ENCODE assay signal across 8 cellular contexts in genomic region chr5:133170756-133171387, GRCh38.
DNase-seq lines count a peak whose midpoint lies in the region; ATAC-seq, FAIRE-seq and TF ChIP-seq lines count a peak whose summit lies in the region.
"Not testable (repeated sequence)": the region's sequence is repeated elsewhere in the genome, so short reads cannot be mapped to it uniquely, and the experiment has no call there.

No MANE protein-coding gene starts in this region.

- not testable (repeated sequence) for TF ChIP-seq CTCF in A549 (IDR thresholded peaks at IDR 0.05); LNCaP clone FGC (IDR thresholded peaks at IDR 0.05; ENCODE audit: control insufficient read depth, extremely low read depth, insufficient read depth); prostate gland (IDR thresholded peaks at IDR 0.05)

- not testable (repeated sequence) for H3K9me3 ChIP-seq in A549; NT2/D1 (ENCODE audit: insufficient read depth, low read length); prostate gland

- intact Hi-C loops in prostate gland (cut with DNase I): not testable (repeated sequence)

- H3K27ac ChIP-seq in A549, prostate gland: not testable (repeated sequence)

- FAIRE-seq in A549 (lab: Jason Lieb, UNC): not testable (repeated sequence)

- 11% methylated on average over 9 of the region's 9 CpGs for WGBS in A549 (ENCODE audit: missing lambda C conversion rate)
- 81% methylated on average over 9 of the region's 9 CpGs for WGBS in prostate gland

- H3K27me3 Mint-ChIP-seq in activated T-cell treated with anti-CD3 and anti-CD28 coated beads, Interleukin-2, amount 50 U/mL, for 24 hours; activated naive CD8-positive, alpha-beta T cell treated with anti-CD3 and anti-CD28 coated beads, Interleukin-2, amount 10 ng/mL, durations not matched to agents 7 days and 5 days: not testable (repeated sequence)

- not testable (repeated sequence) for TF ChIP-seq EP300 in A549 (IDR thresholded peaks at IDR 0.05)

- CTCF ChIA-PET in A549 (lab: Yijun Ruan, JAX): interaction anchor here (1.8 kb wide), 1 partner anchor 52 kb away, joined by 4 read pairs; no protein-coding TSS in a partner anchor

- H3K4me2 ChIP-seq in A549: peak overlapping the region; percentile 48; the same call in 2 of the 3 replicates

- not testable (repeated sequence) for DNase-seq in A549 (ENCODE audit: low read depth in 1 of 2, low spot score in 1 of 2); LNCaP clone FGC (ENCODE audit: low read depth)
- DNase-seq in NT2/D1 (ENCODE audit: low read depth, low spot score) (peak; percentile 15), prostate gland (ENCODE audit: low spot score) (peak; percentile 14)
- peak; percentile 57 for DNase-seq in activated CD4-positive, alpha-beta T cell treated with anti-CD3 and anti-CD28 coated beads for 48 hours
- peak; percentile 59 for DNase-seq in activated T-cell treated with anti-CD3 and anti-CD28 coated beads, Interleukin-2, amount 50 U/mL, for 24 hours
- DNase-seq in activated naive CD8-positive, alpha-beta T cell treated with anti-CD3 and anti-CD28 coated beads, Interleukin-2, amount 10 ng/mL, durations not matched to agents 7 days and 5 days: peak; percentile 54
- DNase-seq in stimulated activated CD8-positive, alpha-beta memory T cell treated with anti-CD3 and anti-CD28 coated beads, Interleukin-15, amount 100 ng/mL, for 1 hour (ENCODE audit: low read depth): peak; percentile 28

- peak overlapping the region; percentile 63 for H3K4me3 Mint-ChIP-seq in activated T-cell treated with anti-CD3 and anti-CD28 coated beads, Interleukin-2, amount 50 U/mL, for 24 hours
- peak overlapping the region; percentile 59 for H3K4me3 Mint-ChIP-seq in activated naive CD8-positive, alpha-beta T cell treated with anti-CD3 and anti-CD28 coated beads, Interleukin-2, amount 10 ng/mL, durations not matched to agents 7 days and 5 days

- H3K36me3 Mint-ChIP-seq in activated T-cell treated with anti-CD3 and anti-CD28 coated beads, Interleukin-2, amount 50 U/mL, for 24 hours (ENCODE audit: low read depth); activated naive CD8-positive, alpha-beta T cell treated with anti-CD3 and anti-CD28 coated beads, Interleukin-2, amount 10 ng/mL, durations not matched to agents 7 days and 5 days: not testable (repeated sequence)

- peak overlapping the region; percentile 62 for H3K27ac Mint-ChIP-seq in activated T-cell treated with anti-CD3 and anti-CD28 coated beads, Interleukin-2, amount 50 U/mL, for 24 hours
- H3K27ac Mint-ChIP-seq in activated naive CD8-positive, alpha-beta T cell treated with anti-CD3 and anti-CD28 coated beads, Interleukin-2, amount 10 ng/mL, durations not matched to agents 7 days and 5 days: not testable (repeated sequence)

- H3K9me3 Mint-ChIP-seq in activated T-cell treated with anti-CD3 and anti-CD28 coated beads, Interleukin-2, amount 50 U/mL, for 24 hours; activated naive CD8-positive, alpha-beta T cell treated with anti-CD3 and anti-CD28 coated beads, Interleukin-2, amount 10 ng/mL, durations not matched to agents 7 days and 5 days: not testable (repeated sequence)

- TF ChIP-seq RAD21 in A549 (conservative IDR thresholded peaks at IDR 0.05 in 1 of 2, IDR thresholded peaks at IDR 0.05 in 1 of 2): not testable (repeated sequence)

- POLR2A ChIA-PET in A549 (lab: Yijun Ruan, JAX): not testable (repeated sequence)
- POLR2A ChIA-PET in activated naive CD8-positive, alpha-beta T cell treated with anti-CD3 and anti-CD28 coated beads, Interleukin-2, amount 10 ng/mL, durations not matched to agents 7 days and 5 days (lab: Charles Lee): interaction anchor here (1.7 kb wide), 1 partner anchor 21 kb away, joined by 3 read pairs; no protein-coding TSS in a partner anchor

- not testable (repeated sequence) for H3K27me3 ChIP-seq in NT2/D1 (ENCODE audit: insufficient read depth, insufficient read length); prostate gland (replicated peaks; ENCODE audit: insufficient read depth)

- not testable (repeated sequence) for H3K4me1 ChIP-seq in A549; NT2/D1 (ENCODE audit: insufficient read depth, insufficient read length); prostate gland (replicated peaks)

- H3K9ac ChIP-seq in NT2/D1 (ENCODE audit: insufficient read length, low read depth): not testable (repeated sequence)

- ATAC-seq in A549: not testable (repeated sequence)
- peak; percentile 56 for ATAC-seq in activated naive CD8-positive, alpha-beta T cell treated with anti-CD3 and anti-CD28 coated beads, Interleukin-2, amount 10 ng/mL, durations not matched to agents 7 days and 5 days (ENCODE audit: low read depth)

- not testable (repeated sequence) for H3K4me3 ChIP-seq in A549; NT2/D1 (ENCODE audit: insufficient read length, low read depth); prostate gland
- H3K4me3 ChIP-seq in LNCaP clone FGC (ENCODE audit: low read depth, low read length): peak overlapping the region; percentile 8; the same call in 1 of the 2 replicates

- peaks cover 16% of the 10 kb centered on the region for H3K4me1 Mint-ChIP-seq in activated T-cell treated with anti-CD3 and anti-CD28 coated beads, Interleukin-2, amount 50 U/mL, for 24 hours (ENCODE audit: low read depth)
- not testable (repeated sequence) for H3K4me1 Mint-ChIP-seq in activated naive CD8-positive, alpha-beta T cell treated with anti-CD3 and anti-CD28 coated beads, Interleukin-2, amount 10 ng/mL, durations not matched to agents 7 days and 5 days

- H3K36me3 ChIP-seq in NT2/D1 (ENCODE audit: insufficient read depth, insufficient read length, low read length); prostate gland: not testable (repeated sequence)

- not testable (repeated sequence) for TF ChIP-seq POLR2A in A549 (IDR thresholded peaks at IDR 0.05; ENCODE audit: low read length); prostate gland (IDR thresholded peaks at IDR 0.05)
